8 cellular contexts compared by ENCODE assay signal in the genomic region with DNA sequence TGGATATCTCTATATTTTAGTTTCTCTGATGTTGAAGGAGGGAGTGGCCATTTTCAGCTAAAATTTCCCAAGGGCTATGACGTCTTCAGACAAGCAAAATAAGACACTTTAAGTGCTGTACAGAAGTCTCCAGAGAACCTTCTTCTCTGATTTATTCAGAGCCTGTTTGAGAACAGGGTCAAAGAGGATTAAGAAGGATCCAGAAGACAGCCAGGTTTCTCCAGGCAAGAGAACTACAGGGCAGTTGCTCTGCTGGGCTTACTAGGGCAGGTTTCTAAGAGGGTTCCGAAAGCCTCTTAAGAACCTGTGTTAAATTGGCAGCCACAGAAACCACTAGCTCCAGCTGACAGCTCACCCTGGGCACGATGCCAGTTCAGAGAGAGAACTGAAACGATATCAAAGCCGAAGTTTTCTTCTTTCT. TPM values are rescaled to one million over a fixed set of nuclear protein-coding genes. Genes with fewer than 3 reads are reported as not detected.
DNase-seq lines count a peak whose midpoint lies in the region; ATAC-seq and TF ChIP-seq lines count a peak whose summit lies in the region.

No MANE protein-coding gene starts in this region.

- no peaks in the 10 kb centered on the region for H3K27me3 ChIP-seq in endocrine pancreas (ENCODE audit: control insufficient read depth, insufficient read depth, low read length)
- H3K27me3 ChIP-seq in naive thymus-derived CD4-positive, alpha-beta T cell (ENCODE audit: control insufficient read depth in 2 of 2, insufficient read depth in 2 of 2, low read length in 2 of 2) = no peaks in the 10 kb centered on the region

- H3K9me3 ChIP-seq in endocrine pancreas (ENCODE audit: control insufficient read depth, low read length) = no peaks in the 10 kb centered on the region
- H3K9me3 ChIP-seq in naive thymus-derived CD4-positive, alpha-beta T cell (ENCODE audit: control insufficient read depth in 2 of 3, low read length in 3 of 3) = no peaks in the 10 kb centered on the region

- intact Hi-C loops in activated CD8-positive, alpha-beta T cell treated with anti-CD3 and anti-CD28 coated beads for 36 hours (cut with micrococcal nuclease) = loop anchor here (5.0 kb wide), 1 partner anchor 78 kb away; the partner anchor contains the start of gene ARHGDIB
- intact Hi-C loops in naive thymus-derived CD4-positive, alpha-beta T cell (cut with micrococcal nuclease) = loop anchor here in 1 of 2 donors (1.0 to 2.0 kb wide), 10 partner anchors 16 to 113 kb away; partner anchors contain the start of genes ARHGDIB, C12orf60 and WBP11

- POLR2A ChIA-PET in activated CD8-positive, alpha-beta T cell treated with anti-CD3 and anti-CD28 coated beads for 36 hours (lab: Charles Lee) = interaction anchor here (0.6 to 1.5 kb wide), 3 partner anchors 19 to 72 kb away, joined by 3 read pairs; no protein-coding TSS in a partner anchor
- POLR2A ChIA-PET in naive thymus-derived CD4-positive, alpha-beta T cell (lab: Charles Lee) = interaction anchor here (0.6 to 2.7 kb wide), 14 partner anchors 9 to 519 kb away, joined by 3 to 12 read pairs (median 3); partner anchors contain the start of genes ARHGDIB and ATF7IP

- peak; percentile 95 for ATAC-seq in HG02973 (IDR thresholded peaks at IDR 0.05; ENCODE audit: unreplicated experiment)
- peak; percentile 87 for ATAC-seq in activated CD8-positive, alpha-beta T cell treated with anti-CD3 and anti-CD28 coated beads for 36 hours
- peak; percentile 95 for ATAC-seq in naive thymus-derived CD4-positive, alpha-beta T cell

- peak overlapping the region; percentile 10 for H3K27ac Mint-ChIP-seq in activated CD8-positive, alpha-beta T cell treated with anti-CD3 and anti-CD28 coated beads for 36 hours
- H3K27ac Mint-ChIP-seq in naive thymus-derived CD4-positive, alpha-beta T cell = peak overlapping the region in 8 of 9 donors; percentile 49 to 95 (median 92)

- no peak for TF ChIP-seq CTCF in activated CD8-positive, alpha-beta T cell treated with anti-CD3 and anti-CD28 coated beads for 36 hours (IDR thresholded peaks at IDR 0.05)

- no peaks in the 10 kb centered on the region for H3K36me3 Mint-ChIP-seq in activated CD8-positive, alpha-beta T cell treated with anti-CD3 and anti-CD28 coated beads for 36 hours (ENCODE audit: low read depth)
- H3K36me3 Mint-ChIP-seq in naive thymus-derived CD4-positive, alpha-beta T cell = peaks cover 0 to 5% (median 4%) of the 10 kb centered on the region in 5 donors

- DNase-seq in SHP77 treated with DMSO at 0.1 percent for 48 hours (lab: John Stamatoyannopoulos, UW) (peak; percentile 2), SHP77 (lab: John Stamatoyannopoulos, UW) (no peak), NCI-H226 (peak; percentile 85)
- DNase-seq in activated CD8-positive, alpha-beta T cell treated with anti-CD3 and anti-CD28 coated beads for 36 hours = peak; percentile 92
- peak in 8 of 9 donors; percentile 59 to 93 (median 88) for DNase-seq in naive thymus-derived CD4-positive, alpha-beta T cell
- peak; percentile 63 for DNase-seq in stimulated activated naive CD4-positive, alpha-beta T cell treated with Interleukin-2 at 50 U/mL for 16 hours (lab: John Stamatoyannopoulos, UW)

- CTCF ChIA-PET in activated CD8-positive, alpha-beta T cell treated with anti-CD3 and anti-CD28 coated beads for 36 hours (lab: Charles Lee) = interaction anchor here (0.6 to 2.4 kb wide), 7 partner anchors 9 to 113 kb away, joined by 3 to 10 read pairs (median 3); a partner anchor contains a TSS
- CTCF ChIA-PET in naive thymus-derived CD4-positive, alpha-beta T cell (lab: Charles Lee) = interaction anchor here (1.0 to 1.4 kb wide), 4 partner anchors 35 to 111 kb away, joined by 3 to 8 read pairs (median 4); no protein-coding TSS in a partner anchor

- H3K27ac ChIP-seq in naive thymus-derived CD4-positive, alpha-beta T cell (ENCODE audit: low read depth, low read length) = peak overlapping the region; percentile 60

- H3K4me3 Mint-ChIP-seq in activated CD8-positive, alpha-beta T cell treated with anti-CD3 and anti-CD28 coated beads for 36 hours = peak overlapping the region; percentile 51
- peak overlapping the region in 9 of 10 donors; percentile 62 to 83 (median 77) for H3K4me3 Mint-ChIP-seq in naive thymus-derived CD4-positive, alpha-beta T cell

- peaks cover 32% of the 10 kb centered on the region for H3K4me1 Mint-ChIP-seq in activated CD8-positive, alpha-beta T cell treated with anti-CD3 and anti-CD28 coated beads for 36 hours (ENCODE audit: low read depth)
- H3K4me1 Mint-ChIP-seq in naive thymus-derived CD4-positive, alpha-beta T cell = peaks cover 15 to 75% (median 60%) of the 10 kb centered on the region in 7 donors

- H3K4me3 ChIP-seq in endocrine pancreas (ENCODE audit: control insufficient read depth, insufficient read depth, low read length) = peak overlapping the region; percentile 55
- no peak overlapping the region for H3K4me3 ChIP-seq in naive thymus-derived CD4-positive, alpha-beta T cell (ENCODE audit: low read length)

- peaks cover 3% of the 10 kb centered on the region for H3K4me1 ChIP-seq in endocrine pancreas (ENCODE audit: control insufficient read depth, insufficient read depth, low read length)
- peaks cover 0 to 27% of the 10 kb centered on the region in 2 donors for H3K4me1 ChIP-seq in naive thymus-derived CD4-positive, alpha-beta T cell (ENCODE audit: control insufficient read depth in 2 of 2, insufficient read depth in 2 of 2, low read length in 2 of 2)

- no peaks in the 10 kb centered on the region for H3K9me3 Mint-ChIP-seq in activated CD8-positive, alpha-beta T cell treated with anti-CD3 and anti-CD28 coated beads for 36 hours
- peaks cover 0 to 7% (median 0%) of the 10 kb centered on the region in 11 donors for H3K9me3 Mint-ChIP-seq in naive thymus-derived CD4-positive, alpha-beta T cell

- no peaks in the 10 kb centered on the region for H3K36me3 ChIP-seq in endocrine pancreas (ENCODE audit: control insufficient read depth, insufficient read depth, low read length)
- no peaks in the 10 kb centered on the region for H3K36me3 ChIP-seq in naive thymus-derived CD4-positive, alpha-beta T cell (ENCODE audit: control insufficient read depth in 2 of 3, insufficient read depth in 3 of 3, low read length in 3 of 3)

- peaks cover 5% of the 10 kb centered on the region for H3K27me3 Mint-ChIP-seq in activated CD8-positive, alpha-beta T cell treated with anti-CD3 and anti-CD28 coated beads for 36 hours
- H3K27me3 Mint-ChIP-seq in naive thymus-derived CD4-positive, alpha-beta T cell = peaks cover 0 to 29% (median 8%) of the 10 kb centered on the region in 5 donors

- no peak overlapping the region for H3K9ac ChIP-seq in endocrine pancreas (ENCODE audit: control insufficient read depth, insufficient read depth, low read length)

RNA-seq across cellular contexts. Expression of gene MGP, which starts 1.2 kb away (rescaled TPM):
- total RNA-seq in activated CD8-positive, alpha-beta T cell treated with anti-CD3 and anti-CD28 coated beads for 36 hours = not detected
- total RNA-seq in naive thymus-derived CD4-positive, alpha-beta T cell = 1 to 10 TPM in 2 of 5 experiments, under 1 TPM in 1, not detected in 2; 0.49 to 4.1 (median 1.7) TPM
- polyA plus RNA-seq in naive thymus-derived CD4-positive, alpha-beta T cell = under 1 TPM in 1 of 2 donors, not detected in 1; 0.48 TPM

RNA-seq across cellular contexts. Expression of gene ART4, which starts 41.1 kb away (rescaled TPM):
- not detected for total RNA-seq in activated CD8-positive, alpha-beta T cell treated with anti-CD3 and anti-CD28 coated beads for 36 hours
- total RNA-seq in naive thymus-derived CD4-positive, alpha-beta T cell = not detected
- not detected for polyA plus RNA-seq in naive thymus-derived CD4-positive, alpha-beta T cell

RNA-seq across cellular contexts. Expression of gene ERP27, which starts 53.9 kb away (rescaled TPM):
- 1 to 10 TPM; 2.3 to 3.4 TPM for total RNA-seq in activated CD8-positive, alpha-beta T cell treated with anti-CD3 and anti-CD28 coated beads for 36 hours
- 10 to 100 TPM; 12.6 to 20.3 (median 19.1) TPM for total RNA-seq in naive thymus-derived CD4-positive, alpha-beta T cell
- polyA plus RNA-seq in naive thymus-derived CD4-positive, alpha-beta T cell = 1 to 10 TPM; 5.6 to 5.8 TPM

Comparison
In these comparisons a context has a peak if more than half of its experiments do, and no peak if none do; other contexts are left out.
1. DNase-seq: peak in SHP77 treated with DMSO at 0.1 percent for 48 hours (single experiment), NCI-H226 (single experiment), activated CD8-positive, alpha-beta T cell treated with anti-CD3 and anti-CD28 coated beads for 36 hours (single experiment), naive thymus-derived CD4-positive, alpha-beta T cell (8 of 9) and stimulated activated naive CD4-positive, alpha-beta T cell treated with Interleukin-2 at 50 U/mL for 16 hours (single experiment); none in SHP77 (0 of 2).
2. Peak in every context shown above with its lines, with median percentiles within 50 percentile points of each other: ATAC-seq.